In the genomic region with DNA sequence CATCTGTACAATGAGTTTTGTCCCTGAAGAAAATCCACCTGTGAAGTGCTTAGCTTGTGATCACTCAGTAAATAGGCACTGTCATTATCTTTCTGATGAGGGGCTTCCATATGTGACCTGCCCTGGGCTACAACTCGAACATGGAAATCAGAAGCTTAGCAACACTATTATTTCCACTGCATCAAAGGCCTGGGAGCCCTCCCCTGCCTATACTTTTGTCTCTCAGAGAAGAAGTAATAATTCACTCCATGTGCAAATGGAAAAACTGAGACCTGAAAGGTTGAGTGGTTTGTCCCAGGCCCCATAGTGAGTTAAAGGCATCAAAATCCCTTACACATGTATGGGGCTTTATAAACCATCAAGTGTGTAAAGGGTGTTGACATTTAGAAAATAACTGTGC, we compare ENCODE assay signal across 19 cellular contexts. TPM values are rescaled to one million over a fixed set of nuclear protein-coding genes. Genes with fewer than 3 reads are reported as not detected.
DNase-seq lines count a peak whose midpoint lies in the region; ATAC-seq and TF ChIP-seq lines count a peak whose summit lies in the region.
"Had no signal": no experiment of that assay in that cellular context is flagged by ENCODE, and none has a peak within 500 bp of the region (broad histone marks: within the 10 kb centered on the region; RNA-seq: fewer than 3 reads in every experiment).

No MANE protein-coding gene starts in this region.

- no peak for TF ChIP-seq CTCF in colonic mucosa (IDR thresholded peaks at IDR 0.05)
- no peak for TF ChIP-seq CTCF in transverse colon (IDR thresholded peaks at IDR 0.05)

- no peak for TF ChIP-seq POLR2A in transverse colon (IDR thresholded peaks at IDR 0.05)

- H3K27me3 ChIP-seq in colonic mucosa, result no peaks in the 10 kb centered on the region
- no peaks in the 10 kb centered on the region for H3K27me3 ChIP-seq in muscle layer of duodenum (ENCODE audit: low read depth, low read length)
- H3K27me3 ChIP-seq in transverse colon, result no peaks in the 10 kb centered on the region
- H3K27me3 ChIP-seq: ascending aorta, neutrophil had no signal

- intact Hi-C loops in colonic mucosa (cut with DNase I), result no loop called here
- intact Hi-C loops in transverse colon (cut with DNase I; ENCODE audit: low total_unique reads), result no loop called here

- H3K4me1 ChIP-seq in colonic mucosa, result peaks cover 17% of the 10 kb centered on the region
- H3K4me1 ChIP-seq in muscle layer of duodenum (ENCODE audit: control insufficient read depth in 1 of 2, insufficient read depth in 2 of 2, low read length in 2 of 2), result peaks cover 11 to 19% of the 10 kb centered on the region in 2 donors
- H3K4me1 ChIP-seq in transverse colon, result peaks cover 53 to 67% (median 58%) of the 10 kb centered on the region in 4 donors

- DNase-seq in DMS53 (lab: John Stamatoyannopoulos, UW), result peak; percentile 55
- no peak for DNase-seq in DMS53 treated with DMSO at 0.1 percent for 48 hours (lab: John Stamatoyannopoulos, UW; ENCODE audit: unreplicated experiment)
- DNase-seq in colonic mucosa, result no peak
- DNase-seq in transverse colon, result no peak
- no peak for DNase-seq in effector CD4-positive, alpha-beta T cell
- DNase-seq: 8988T; activated CD4-positive, alpha-beta T cell treated with anti-CD3 and anti-CD28 coated beads for 36 hours; activated naive CD4-positive, alpha-beta T cell; C1 segment of cervical spinal cord; DMS79; Karpas-422; mesendoderm; stimulated activated CD4-positive, alpha-beta T cell treated with anti-CD3 and anti-CD28 coated beads, Interleukin-2, amount 100 ng/mL, for 24 hours had no signal

- in situ Hi-C loops in transverse colon (cut with MboI; ENCODE audit: low pct_ligation_motif_present in 1 of 4, low pct_unique_long_range_greater_than_20kb in 1 of 4, low sequenced_read_pairs in 3 of 4), result no loop called here

- 57 to 59% methylated on average over 1 of the region's 1 CpG for WGBS in transverse colon (ENCODE audit: low coverage in 1 of 2), 2 donors

- ATAC-seq in GM18873 (IDR thresholded peaks at IDR 0.05; ENCODE audit: low FRiP score, unreplicated experiment) (no peak), HG03139 (IDR thresholded peaks at IDR 0.05; ENCODE audit: unreplicated experiment) (no peak)
- ATAC-seq: activated CD4-positive, alpha-beta T cell treated with anti-CD3 and anti-CD28 coated beads for 36 hours; sciatic nerve had no signal

- H3K9ac ChIP-seq in colonic mucosa (ENCODE audit: low read depth in 2 of 2, low read length in 2 of 2), result no peak overlapping the region

- no peak for TF ChIP-seq EP300 in transverse colon (IDR thresholded peaks at IDR 0.05; ENCODE audit: low read depth)

- H3K27ac ChIP-seq in colonic mucosa (peak overlapping the region; percentile 82), muscle layer of duodenum (ENCODE audit: low read length) (peak overlapping the region; percentile 79), transverse colon (peak overlapping the region; percentile 77 to 88 (median 81))
- H3K27ac ChIP-seq: ascending aorta, neutrophil had no signal

- H3K4me3 ChIP-seq in colonic mucosa, result no peak overlapping the region
- H3K4me3 ChIP-seq in muscle layer of duodenum (ENCODE audit: low read depth in 1 of 2, low read length in 2 of 2), result no peak overlapping the region
- H3K4me3 ChIP-seq in transverse colon, result no peak overlapping the region
- H3K4me3 ChIP-seq: ascending aorta had no signal

- H3K36me3 ChIP-seq in colonic mucosa, result no peaks in the 10 kb centered on the region
- no peaks in the 10 kb centered on the region for H3K36me3 ChIP-seq in muscle layer of duodenum (ENCODE audit: control insufficient read depth in 1 of 2, insufficient read depth in 2 of 2, low read length in 2 of 2)
- H3K36me3 ChIP-seq in transverse colon, result no peaks in the 10 kb centered on the region
- H3K36me3 ChIP-seq: ascending aorta, neutrophil had no signal

- no peaks in the 10 kb centered on the region for H3K9me3 ChIP-seq in colonic mucosa
- no peaks in the 10 kb centered on the region for H3K9me3 ChIP-seq in muscle layer of duodenum (ENCODE audit: control insufficient read depth in 1 of 2, low read length in 2 of 2)
- H3K9me3 ChIP-seq in transverse colon, result no peaks in the 10 kb centered on the region
- H3K9me3 ChIP-seq: ascending aorta, neutrophil had no signal

RNA-seq across cellular contexts. Expression of a gene that starts 20.8 kb away (rescaled TPM):
- total RNA-seq in colonic mucosa (10 to 100 TPM; 34.9 to 35.1 TPM), transverse colon (10 to 100 TPM; 12.1 to 34.1 (median 33.4) TPM)

RNA-seq across cellular contexts. Expression of a gene that starts 58.1 kb away (rescaled TPM):
- 1 to 10 TPM in 1 of 2 donors, under 1 TPM in 1; 0.40 to 1.2 TPM for total RNA-seq in colonic mucosa
- 1 to 10 TPM in 3 of 4 donors, not detected in 1; 1.9 to 3.7 (median 3.3) TPM for total RNA-seq in transverse colon
